ENCODE assay signal across 21 cellular contexts in genomic region chr21:42820513-42821465, GRCh38. TPM values are rescaled to one million over a fixed set of nuclear protein-coding genes. Genes with fewer than 3 reads are reported as not detected.
DNase-seq lines count a peak whose midpoint lies in the region; ATAC-seq and TF ChIP-seq lines count a peak whose summit lies in the region.
"Had no signal": no experiment of that assay in that cellular context is flagged by ENCODE, and none has a peak within 500 bp of the region (broad histone marks: within the 10 kb centered on the region; RNA-seq: fewer than 3 reads in every experiment).

No MANE protein-coding gene starts in this region.

- intact Hi-C loops in vagina (cut with DNase I), result no loop called here

- no peaks in the 10 kb centered on the region for H3K4me1 Mint-ChIP-seq in immature natural killer cell

- no peak overlapping the region for H3K4me3 Mint-ChIP-seq in immature natural killer cell
- H3K4me3 Mint-ChIP-seq: CD4-positive, CD25-positive, alpha-beta regulatory T cell; naive thymus-derived CD8-positive, alpha-beta T cell had no signal

- no peak for ATAC-seq in HG02840 (IDR thresholded peaks at IDR 0.05; ENCODE audit: low FRiP score, unreplicated experiment)
- ATAC-seq: body of pancreas; naive thymus-derived CD8-positive, alpha-beta T cell; PC-3 had no signal

- no peak overlapping the region for H3K27ac ChIP-seq in hepatocyte
- H3K27ac ChIP-seq in vagina, result no peak overlapping the region
- H3K27ac ChIP-seq: body of pancreas, pancreas, sigmoid colon, testis had no signal

- no peak for TF ChIP-seq POLR2A in vagina (IDR thresholded peaks at IDR 0.05)

- H3K36me3 Mint-ChIP-seq in immature natural killer cell, result no peaks in the 10 kb centered on the region
- H3K36me3 Mint-ChIP-seq: CD4-positive, CD25-positive, alpha-beta regulatory T cell; naive thymus-derived CD8-positive, alpha-beta T cell had no signal

- DNase-seq in COR-L47 (lab: John Stamatoyannopoulos, UW) (peak; percentile 64), NCI-H1092 (lab: John Stamatoyannopoulos, UW) (peak; percentile 17), NCI-H69 (lab: John Stamatoyannopoulos, UW) (peak; percentile 96), hepatocyte (ENCODE audit: low spot score) (peak; percentile 47), epidermal melanocyte (ENCODE audit: insufficient read length, low spot score) (no peak), vagina (ENCODE audit: extremely low spot score in 2 of 2) (no peak), immature natural killer cell (no peak)
- DNase-seq: body of pancreas; CD4-positive, CD25-positive, alpha-beta regulatory T cell; effector memory CD4-positive, alpha-beta T cell; mesenchymal stem cell; naive thymus-derived CD8-positive, alpha-beta T cell; NCI-H187 treated with DMSO at 0.1 percent for 48 hours; NCI-H82; pancreas; PC-3; SIG-M5; sigmoid colon; testis had no signal

- H3K9me2 ChIP-seq in hepatocyte (replicated peaks; ENCODE audit: insufficient read depth), result no peaks in the 10 kb centered on the region

- H3K79me2 ChIP-seq in hepatocyte, result no peaks in the 10 kb centered on the region

- no peaks in the 10 kb centered on the region for H3K27me3 ChIP-seq in hepatocyte
- no peaks in the 10 kb centered on the region for H3K27me3 ChIP-seq in vagina
- H3K27me3 ChIP-seq: body of pancreas, pancreas, testis had no signal

- H3K4me2 ChIP-seq in hepatocyte, result no peak overlapping the region

- H3K9me3 Mint-ChIP-seq in immature natural killer cell, result no peaks in the 10 kb centered on the region
- H3K9me3 Mint-ChIP-seq: naive thymus-derived CD8-positive, alpha-beta T cell had no signal

- no peak overlapping the region for H2AFZ ChIP-seq in hepatocyte

- no peaks in the 10 kb centered on the region for H4K20me1 ChIP-seq in hepatocyte (ENCODE audit: insufficient read depth, poor library complexity, severe bottlenecking)

- H3K4me1 ChIP-seq in hepatocyte (ENCODE audit: insufficient read depth) (peaks cover 8% of the 10 kb centered on the region), vagina (no peaks in the 10 kb centered on the region)
- H3K4me1 ChIP-seq: body of pancreas, pancreas, sigmoid colon, testis had no signal

- WGBS in hepatocyte (ENCODE audit: low lambda C conversion rate, missing lambda C conversion rate), result 71% methylated on average over 8 of the region's 8 CpGs

- H3K36me3 ChIP-seq in hepatocyte (replicated peaks; ENCODE audit: insufficient read depth, low read depth) (no peaks in the 10 kb centered on the region), vagina (no peaks in the 10 kb centered on the region)
- H3K36me3 ChIP-seq: pancreas, sigmoid colon had no signal

- TF ChIP-seq CTCF in hepatocyte (IDR thresholded peaks at IDR 0.05; ENCODE audit: poor library complexity) (peak; percentile 14), vagina (IDR thresholded peaks at IDR 0.05) (no peak)

- no peak overlapping the region for H3K27ac Mint-ChIP-seq in immature natural killer cell
- H3K27ac Mint-ChIP-seq: activated T-helper 2 cell treated with anti-CD3 and anti-CD28 coated beads, Interferon-gamma antibody, Interleukin-2, Interleukin-4, amounts not matched to agents 10 μg/mL and 5 μg/mL and 100 μg/mL, durations not matched to agents 14 hours and 24 hours and 36 hours; CD4-positive, CD25-positive, alpha-beta regulatory T cell had no signal

- H3K9me3 ChIP-seq in hepatocyte (ENCODE audit: low read depth) (no peaks in the 10 kb centered on the region), vagina (no peaks in the 10 kb centered on the region)
- H3K9me3 ChIP-seq: body of pancreas, pancreas, sigmoid colon, testis had no signal

- H3K27me3 Mint-ChIP-seq in immature natural killer cell (ENCODE audit: low read depth in 3 of 3), result peaks cover 4 to 9% (median 8%) of the 10 kb centered on the region in 3 donors

- H3K4me3 ChIP-seq in hepatocyte (no peak overlapping the region), vagina (no peak overlapping the region)
- H3K4me3 ChIP-seq: body of pancreas, pancreas, sigmoid colon, testis had no signal

RNA-seq across cellular contexts. Expression of gene WDR4, which starts 58.5 kb away (rescaled TPM):
- total RNA-seq in hepatocyte (4.2 and 6.4 TPM in 2 replicates), vagina (23.8 TPM)
- polyA plus RNA-seq in hepatocyte (10.1 and 11.1 TPM in 2 replicates), immature natural killer cell (10 to 100 TPM in 1 of 3 donors, 1 to 10 TPM in 2; 4.2 to 17.5 (median 5.1) TPM)

Comparison
In these comparisons a context has a peak if more than half of its experiments do, and no peak if none do; other contexts are left out.
1. DNase-seq: peak in COR-L47 (single experiment), NCI-H1092 (single experiment), NCI-H69 (single experiment) and hepatocyte (single experiment); none in epidermal melanocyte (single experiment), vagina (0 of 2) and immature natural killer cell (0 of 3).